In genomic region chr7:50552921-50553320, GRCh38 we compare ENCODE assay signal across 1 cellular context.
TF ChIP-seq lines count a peak whose summit lies in the region.

No MANE protein-coding gene starts in this region.

TF ChIP-seq in GM23338, 12 proteins besides CTCF, POLR2A, EP300 and RAD21 (continued from another document):
- TF ChIP-seq REST (IDR thresholded peaks at IDR 0.05; ENCODE audit: unreplicated experiment): peak; percentile 87
TF ChIP-seq in GM23338: peak in this region for 1.
